8 cellular contexts compared by ENCODE assay signal in the genomic region with DNA sequence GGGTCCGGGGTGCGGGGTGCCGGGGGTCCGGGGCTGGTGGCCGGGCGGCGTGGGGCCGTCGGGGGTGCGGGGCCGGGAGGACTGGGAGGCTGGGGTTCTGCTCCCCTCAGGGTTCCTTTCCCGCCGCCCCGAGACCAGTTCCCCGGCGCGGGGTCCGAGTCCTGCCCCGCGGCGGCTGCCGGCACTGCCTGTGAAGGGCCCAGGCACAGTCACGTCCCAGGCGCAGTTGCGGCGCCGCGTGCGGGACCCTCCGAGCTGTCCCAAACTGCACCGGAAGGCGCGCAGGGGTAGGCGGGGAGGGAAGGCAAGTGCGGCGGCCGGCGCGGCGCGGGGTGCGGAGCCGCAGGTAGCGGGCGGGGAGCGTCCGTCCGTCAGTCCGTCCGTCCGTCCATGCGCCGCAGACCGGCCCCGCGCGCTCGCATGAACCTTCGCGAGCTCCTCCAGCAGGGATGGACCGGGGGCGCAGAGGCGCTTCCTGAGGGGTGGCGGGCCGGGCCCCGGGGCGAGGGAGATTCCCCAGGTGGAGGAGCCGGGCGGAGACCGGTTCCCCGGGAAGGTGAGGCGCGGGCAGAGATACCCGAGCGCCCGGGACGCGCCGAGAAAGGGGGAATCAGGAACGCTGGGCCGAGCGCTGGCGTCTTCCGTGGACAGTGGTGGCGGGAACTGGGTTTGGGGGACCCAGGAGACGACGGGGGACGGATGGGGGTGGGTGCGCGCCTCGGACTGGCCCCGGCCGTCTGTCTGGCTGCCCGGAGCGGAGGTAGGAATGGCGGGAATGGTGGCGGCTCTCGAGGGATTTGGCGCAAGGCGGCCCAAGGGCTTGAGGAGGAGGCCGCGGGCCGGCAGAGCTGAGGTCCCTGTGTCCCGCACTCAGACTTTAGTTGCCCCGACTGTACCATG.
DNase-seq lines count a peak whose midpoint lies in the region; ATAC-seq, FAIRE-seq and TF ChIP-seq lines count a peak whose summit lies in the region.

No MANE protein-coding gene starts in this region.

- ATAC-seq in stimulated activated naive B cell treated with anti-CD40 and anti-IgM and Interleukin-4, amounts not matched to agents 10 μg/mL and 1 μg/mL and 100 μg/mL, for 72 hours (replicated peaks), result peak; percentile 14 to 22
- no peak for ATAC-seq in GM18858 (IDR thresholded peaks at IDR 0.05; ENCODE audit: unreplicated experiment)
- ATAC-seq in HG03378 (IDR thresholded peaks at IDR 0.05; ENCODE audit: unreplicated experiment), result no peak

- peaks cover 47 to 58% of the 10 kb centered on the region in 2 donors for H3K4me1 Mint-ChIP-seq in stimulated activated naive B cell treated with anti-CD40 and anti-IgM and Interleukin-4, amounts not matched to agents 10 μg/mL and 1 μg/mL and 100 μg/mL, for 72 hours

- H3K27ac Mint-ChIP-seq in stimulated activated naive B cell treated with anti-CD40 and anti-IgM and Interleukin-4, amounts not matched to agents 10 μg/mL and 1 μg/mL and 100 μg/mL, for 72 hours, result peak overlapping the region; percentile 73

- peaks cover 3 to 6% of the 10 kb centered on the region in 2 donors for H3K36me3 Mint-ChIP-seq in stimulated activated naive B cell treated with anti-CD40 and anti-IgM and Interleukin-4, amounts not matched to agents 10 μg/mL and 1 μg/mL and 100 μg/mL, for 72 hours

- peak overlapping the region; percentile 29 for H3K4me3 ChIP-seq in astrocyte of the spinal cord (ENCODE audit: low read depth, low read length)

- in situ Hi-C loops in astrocyte of the spinal cord (cut with HindIII; ENCODE audit: low sequenced_read_pairs), result no loop called here

- no peak for FAIRE-seq in RCC 7860 (lab: Jason Lieb, UNC)

- H3K9me3 Mint-ChIP-seq in stimulated activated naive B cell treated with anti-CD40 and anti-IgM and Interleukin-4, amounts not matched to agents 10 μg/mL and 1 μg/mL and 100 μg/mL, for 72 hours, result no peaks in the 10 kb centered on the region

- H3K27me3 Mint-ChIP-seq in stimulated activated naive B cell treated with anti-CD40 and anti-IgM and Interleukin-4, amounts not matched to agents 10 μg/mL and 1 μg/mL and 100 μg/mL, for 72 hours, result peaks cover 0 to 5% of the 10 kb centered on the region in 2 donors

- TF ChIP-seq CTCF in astrocyte of the spinal cord (IDR thresholded peaks at IDR 0.05; ENCODE audit: low read depth, low read length), result no peak

- DNase-seq in COLO668 (lab: John Stamatoyannopoulos, UW; ENCODE audit: unreplicated experiment), result peak; percentile 52
- peak; percentile 57 for DNase-seq in RPMI8226
- DNase-seq in astrocyte of the spinal cord (ENCODE audit: low read depth, low spot score), result no peak
- DNase-seq in left kidney (ENCODE audit: low read depth, low spot score), result peak; percentile 54
- no peak for DNase-seq in stimulated activated naive B cell treated with anti-CD40 and anti-IgM and Interleukin-4, amounts not matched to agents 10 μg/mL and 1 μg/mL and 100 μg/mL, for 72 hours
- DNase-seq in RCC 7860 (ENCODE audit: low spot score), result no peak

- H3K4me3 Mint-ChIP-seq in stimulated activated naive B cell treated with anti-CD40 and anti-IgM and Interleukin-4, amounts not matched to agents 10 μg/mL and 1 μg/mL and 100 μg/mL, for 72 hours, result peak overlapping the region; percentile 72 to 82

Comparison
In these comparisons a context has a peak if more than half of its experiments do, and no peak if none do; other contexts are left out.
1. DNase-seq: peak in COLO668 (single experiment), RPMI8226 (single experiment) and left kidney (single experiment); none in astrocyte of the spinal cord (single experiment), stimulated activated naive B cell treated with anti-CD40 and anti-IgM and Interleukin-4, amounts not matched to agents 10 μg/mL and 1 μg/mL and 100 μg/mL, for 72 hours (single experiment) and RCC 7860 (single experiment).
2. ATAC-seq: peak in stimulated activated naive B cell treated with anti-CD40 and anti-IgM and Interleukin-4, amounts not matched to agents 10 μg/mL and 1 μg/mL and 100 μg/mL, for 72 hours (2 of 2); none in GM18858 (single experiment) and HG03378 (single experiment).